ENCODE assay signal across 10 cellular contexts in genomic region chr18:55337908-55338521, GRCh38.
A peak's percentile ranks its signal among the peaks of the same experiment; 100 is the strongest.
DNase-seq lines count a peak whose midpoint lies in the region; ATAC-seq and TF ChIP-seq lines count a peak whose summit lies in the region.
"Had no signal": no experiment of that assay in that cellular context is flagged by ENCODE, and none has a peak within 500 bp of the region (broad histone marks: within the 10 kb centered on the region; RNA-seq: fewer than 3 reads in every experiment).

No MANE protein-coding gene starts in this region.

- DNase-seq in NOMO-1 treated with DMSO at 0.1 percent for 48 hours (lab: John Stamatoyannopoulos, UW; ENCODE audit: unreplicated experiment) (peak; percentile 46), glutamatergic neuron (no peak), putamen (ENCODE audit: low spot score) (peak; percentile 82), SW 1271 (lab: John Stamatoyannopoulos, UW) (no peak), T-helper 9 cell (no peak), mesenteric fat pad (ENCODE audit: low spot score) (no peak)
- DNase-seq in CD8-positive, alpha-beta T cell = no peak
- DNase-seq: NCI-H1436 had no signal

- no peak overlapping the region for H3K27ac ChIP-seq in CD8-positive, alpha-beta T cell (ENCODE audit: low read depth, low read length)

- peaks cover 33% of the 10 kb centered on the region for H3K4me1 Mint-ChIP-seq in glutamatergic neuron (ENCODE audit: low read depth, unreplicated experiment)
- H3K4me1 Mint-ChIP-seq in CD8-positive, alpha-beta T cell (ENCODE audit: low read depth) = no peaks in the 10 kb centered on the region

- peak overlapping the region; percentile 1 for H3K4me3 Mint-ChIP-seq in glutamatergic neuron (ENCODE audit: unreplicated experiment)
- no peak overlapping the region for H3K4me3 Mint-ChIP-seq in CD8-positive, alpha-beta T cell

- no peaks in the 10 kb centered on the region for H3K27me3 Mint-ChIP-seq in glutamatergic neuron (ENCODE audit: unreplicated experiment)
- no peaks in the 10 kb centered on the region for H3K27me3 Mint-ChIP-seq in CD8-positive, alpha-beta T cell (ENCODE audit: low read depth)

- no peaks in the 10 kb centered on the region for H3K9me3 ChIP-seq in CD8-positive, alpha-beta T cell (ENCODE audit: low read length)

- intact Hi-C loops in CD8-positive, alpha-beta T cell (cut with DNase I, micrococcal nuclease) = no loop called here

- no peaks in the 10 kb centered on the region for H3K4me1 ChIP-seq in CD8-positive, alpha-beta T cell (ENCODE audit: insufficient read depth, low read length)

- TF ChIP-seq CTCF in glutamatergic neuron (IDR thresholded peaks at IDR 0.05; ENCODE audit: partially characterized antibody, unreplicated experiment) = no peak
- TF ChIP-seq CTCF in CD8-positive, alpha-beta T cell (IDR thresholded peaks at IDR 0.05) = no peak

- ATAC-seq in GM18511 (IDR thresholded peaks at IDR 0.05; ENCODE audit: unreplicated experiment) = peak; percentile 78
- ATAC-seq in CD8-positive, alpha-beta T cell = no peak
- ATAC-seq: activated CD4-positive, CD25-positive, alpha-beta regulatory T cell treated with anti-CD3 and anti-CD28 coated beads, Interleukin-2, amount 50 U/mL, for 24 hours had no signal

- CTCF ChIA-PET in CD8-positive, alpha-beta T cell (lab: Charles Lee) = no interaction called here

- H3K27me3 ChIP-seq in CD8-positive, alpha-beta T cell (ENCODE audit: insufficient read depth, low read length) = no peaks in the 10 kb centered on the region

- no peak overlapping the region for H3K4me3 ChIP-seq in CD8-positive, alpha-beta T cell (ENCODE audit: low read depth, low read length)

- no peaks in the 10 kb centered on the region for H3K9me3 Mint-ChIP-seq in glutamatergic neuron (ENCODE audit: unreplicated experiment)
- H3K9me3 Mint-ChIP-seq in CD8-positive, alpha-beta T cell = no peaks in the 10 kb centered on the region

- no peaks in the 10 kb centered on the region for H3K36me3 ChIP-seq in CD8-positive, alpha-beta T cell (ENCODE audit: insufficient read depth, low read length)

- peak overlapping the region; percentile 56 for H3K27ac Mint-ChIP-seq in glutamatergic neuron (ENCODE audit: unreplicated experiment)
- no peak overlapping the region for H3K27ac Mint-ChIP-seq in CD8-positive, alpha-beta T cell

- POLR2A ChIA-PET in CD8-positive, alpha-beta T cell (lab: Charles Lee) = no interaction called here

- H3K36me3 Mint-ChIP-seq in glutamatergic neuron (ENCODE audit: unreplicated experiment) = no peaks in the 10 kb centered on the region
- H3K36me3 Mint-ChIP-seq in CD8-positive, alpha-beta T cell = no peaks in the 10 kb centered on the region

Comparison
In these comparisons a context has a peak if more than half of its experiments do, and no peak if none do; other contexts are left out.
1. DNase-seq: peak in NOMO-1 treated with DMSO at 0.1 percent for 48 hours (single experiment) and putamen (single experiment); none in glutamatergic neuron (single experiment), SW 1271 (0 of 2), CD8-positive, alpha-beta T cell (0 of 7), T-helper 9 cell (single experiment) and mesenteric fat pad (single experiment).